Comparison of ENCODE assay signal across 16 cellular contexts in the genomic region with DNA sequence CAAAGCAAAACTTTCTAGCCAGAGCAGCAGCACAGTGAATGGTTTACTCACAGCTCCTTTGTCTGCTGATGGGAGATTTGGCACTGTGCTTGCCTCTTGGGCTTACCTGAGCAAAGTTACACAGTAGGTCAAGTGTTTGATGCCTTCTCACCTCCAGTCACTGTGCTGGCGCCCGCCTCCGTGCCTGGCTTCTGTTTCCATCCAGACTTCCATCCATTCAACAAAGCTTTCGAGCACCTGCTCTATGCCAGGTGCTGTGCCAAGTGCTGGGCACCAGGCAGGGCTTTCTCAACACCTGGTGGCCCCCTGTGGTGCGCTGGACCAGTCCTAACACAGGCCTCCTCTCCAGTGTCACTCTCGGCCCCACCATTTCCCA.
DNase-seq lines count a peak whose midpoint lies in the region; ATAC-seq and TF ChIP-seq lines count a peak whose summit lies in the region.
"Had no signal": no experiment of that assay in that cellular context is flagged by ENCODE, and none has a peak within 500 bp of the region (broad histone marks: within the 10 kb centered on the region; RNA-seq: fewer than 3 reads in every experiment).

No MANE protein-coding gene starts in this region.

- CTCF ChIA-PET in activated CD4-positive, alpha-beta T cell treated with anti-CD3 and anti-CD28 coated beads for 36 hours (lab: Charles Lee), result interaction anchor here (0.8 kb wide), 1 partner anchor 101 kb away, joined by 3 read pairs; no protein-coding TSS in a partner anchor

- H3K79me1 ChIP-seq in neuronal stem cell (ENCODE audit: low read depth, low read length), result no peaks in the 10 kb centered on the region

- H3K27ac Mint-ChIP-seq in activated CD4-positive, alpha-beta T cell treated with anti-CD3 and anti-CD28 coated beads for 36 hours, result no peak overlapping the region
- H3K27ac Mint-ChIP-seq: CD8-positive, alpha-beta memory T cell; naive B cell had no signal

- TF ChIP-seq CTCF in dorsolateral prefrontal cortex (IDR thresholded peaks at IDR 0.05 in 54 of 56, conservative IDR thresholded peaks at IDR 0.05 in 2 of 56; ENCODE audit: low read depth in 1 of 56, partially characterized antibody in 56 of 56), result no peak

- no peaks in the 10 kb centered on the region for H3K36me3 Mint-ChIP-seq in activated CD4-positive, alpha-beta T cell treated with anti-CD3 and anti-CD28 coated beads for 36 hours (ENCODE audit: low read depth)
- H3K36me3 Mint-ChIP-seq: CD8-positive, alpha-beta memory T cell had no signal

- no peak overlapping the region for H3K4ac ChIP-seq in neuronal stem cell (ENCODE audit: low read length)

- peak overlapping the region; percentile 38 for H3K9ac ChIP-seq in neuronal stem cell (ENCODE audit: low read depth, low read length, poor library complexity)

- no peak overlapping the region for H3K4me3 Mint-ChIP-seq in activated CD4-positive, alpha-beta T cell treated with anti-CD3 and anti-CD28 coated beads for 36 hours
- H3K4me3 Mint-ChIP-seq: CD8-positive, alpha-beta memory T cell had no signal

- no peak overlapping the region for H3K14ac ChIP-seq in neuronal stem cell (ENCODE audit: low read length)

- no CpG with 5 or more reads among the region's 6 CpGs for WGBS in neuronal stem cell (ENCODE audit: extremely low coverage in 2 of 2, insufficient read length in 2 of 2, insufficient replicate concordance in 1 of 2), 2 donors

- H4K91ac ChIP-seq in neuronal stem cell (ENCODE audit: low read depth, low read length, poor library complexity), result no peak overlapping the region

- H3K4me1 ChIP-seq in neuronal stem cell (ENCODE audit: control insufficient read depth in 2 of 2, insufficient read depth in 1 of 2, low read depth in 1 of 2, low read length in 2 of 2), result no peaks in the 10 kb centered on the region

- H3K4me1 Mint-ChIP-seq in activated CD4-positive, alpha-beta T cell treated with anti-CD3 and anti-CD28 coated beads for 36 hours, result no peaks in the 10 kb centered on the region
- H3K4me1 Mint-ChIP-seq: CD8-positive, alpha-beta memory T cell had no signal

- no peak overlapping the region for H2BK5ac ChIP-seq in neuronal stem cell (ENCODE audit: low read length)

- H2AK5ac ChIP-seq in neuronal stem cell (ENCODE audit: low read depth, low read length), result no peak overlapping the region

- POLR2A ChIA-PET in activated CD4-positive, alpha-beta T cell treated with anti-CD3 and anti-CD28 coated beads for 36 hours (lab: Charles Lee), result no interaction called here

- H3K23ac ChIP-seq in neuronal stem cell (ENCODE audit: low read depth, low read length, poor library complexity), result no peak overlapping the region

- no peak overlapping the region for H3K4me2 ChIP-seq in neuronal stem cell (ENCODE audit: insufficient read depth, low read length, poor library complexity, severe bottlenecking)

- no peaks in the 10 kb centered on the region for H3K36me3 ChIP-seq in neuronal stem cell (replicated peaks in 1 of 2; ENCODE audit: control insufficient read depth in 2 of 2, insufficient read depth in 2 of 2, low read length in 2 of 2)

- ATAC-seq in Right ventricle myocardium superior (ENCODE audit: poor library complexity) (peak; percentile 9), HG02840 (IDR thresholded peaks at IDR 0.05; ENCODE audit: low FRiP score, unreplicated experiment) (no peak)
- ATAC-seq in activated CD4-positive, alpha-beta T cell treated with anti-CD3 and anti-CD28 coated beads for 36 hours, result no peak

- H3K4me3 ChIP-seq in neuronal stem cell (ENCODE audit: low read length in 2 of 2), result no peak overlapping the region
- H3K4me3 ChIP-seq in dorsolateral prefrontal cortex, result no peak overlapping the region
- H3K4me3 ChIP-seq: skin epidermis had no signal

- no peaks in the 10 kb centered on the region for H3K9me3 Mint-ChIP-seq in activated CD4-positive, alpha-beta T cell treated with anti-CD3 and anti-CD28 coated beads for 36 hours (ENCODE audit: low read depth)
- H3K9me3 Mint-ChIP-seq: CD8-positive, alpha-beta memory T cell; naive B cell had no signal

- H3K27ac ChIP-seq in epithelial cell of prostate (peak overlapping the region; percentile 29), neuronal stem cell (replicated peaks; ENCODE audit: low read length) (no peak overlapping the region), dorsolateral prefrontal cortex (peak overlapping the region in 5 of 59 donors; percentile 2 to 41 (median 19))
- H3K27ac ChIP-seq: VCaP had no signal

- H3K27me3 Mint-ChIP-seq in activated CD4-positive, alpha-beta T cell treated with anti-CD3 and anti-CD28 coated beads for 36 hours, result no peaks in the 10 kb centered on the region
- H3K27me3 Mint-ChIP-seq: CD8-positive, alpha-beta memory T cell; naive B cell had no signal

- no peak overlapping the region for H2BK15ac ChIP-seq in neuronal stem cell (ENCODE audit: low read length)

- H4K8ac ChIP-seq in neuronal stem cell (ENCODE audit: low read depth, low read length), result no peak overlapping the region

- no peak overlapping the region for H2BK12ac ChIP-seq in neuronal stem cell (ENCODE audit: low read length)

- H2AFZ ChIP-seq in neuronal stem cell (ENCODE audit: low read length), result no peak overlapping the region

- H3K27me3 ChIP-seq in neuronal stem cell (ENCODE audit: control insufficient read depth in 3 of 3, insufficient read depth in 3 of 3, low read depth in 1 of 3, low read length in 3 of 3) (no peaks in the 10 kb centered on the region), dorsolateral prefrontal cortex (no peaks in the 10 kb centered on the region)

- intact Hi-C loops in Right ventricle myocardium superior (cut with DNase I), result loop anchor here (2.0 to 10.0 kb wide), 4 partner anchors 46 to 141 kb away; no protein-coding TSS in a partner anchor
- intact Hi-C loops in cardiac septum (cut with DNase I), result loop anchor here (2.0 to 5.0 kb wide), 2 partner anchors 46 to 249 kb away; a partner anchor contains a TSS
- intact Hi-C loops in dorsolateral prefrontal cortex (cut with DNase I), result no loop called here
- intact Hi-C loops in activated CD4-positive, alpha-beta T cell treated with anti-CD3 and anti-CD28 coated beads for 36 hours (cut with DNase I, micrococcal nuclease), result no loop called here

- peak overlapping the region; percentile 59 for H3K18ac ChIP-seq in neuronal stem cell (ENCODE audit: low read length)

- DNase-seq in Right ventricle myocardium superior (peak; percentile 57), cardiac septum (ENCODE audit: low spot score) (no peak), epithelial cell of prostate (ENCODE audit: low read depth, low spot score) (no peak), neuronal stem cell (ENCODE audit: low spot score) (no peak), iPS-NIHi7 (ENCODE audit: extremely low spot score) (no peak), dorsolateral prefrontal cortex (no peak)
- DNase-seq in activated CD4-positive, alpha-beta T cell treated with anti-CD3 and anti-CD28 coated beads for 36 hours, result no peak
- DNase-seq: activated CD8-positive, alpha-beta memory T cell treated with anti-CD3 and anti-CD28 coated beads, Interleukin-2, amount 50 U/mL, for 4 hours; CD8-positive, alpha-beta memory T cell; cortex of kidney; Kasumi-1; naive B cell; NCI-H526 had no signal

- no peaks in the 10 kb centered on the region for H3K9me3 ChIP-seq in neuronal stem cell (replicated peaks in 1 of 2; ENCODE audit: control insufficient read depth in 2 of 2, insufficient read depth in 1 of 2, low read depth in 1 of 2, low read length in 2 of 2)

- H2BK120ac ChIP-seq in neuronal stem cell (ENCODE audit: low read depth, low read length), result no peak overlapping the region

Comparison
In these comparisons a context has a peak if more than half of its experiments do, and no peak if none do; other contexts are left out.
1. intact Hi-C loops: an anchor here in Right ventricle myocardium superior (2.0 to 10.0 kb wide) and cardiac septum (2.0 to 5.0 kb wide); none called in dorsolateral prefrontal cortex and activated CD4-positive, alpha-beta T cell treated with anti-CD3 and anti-CD28 coated beads for 36 hours.